9 cellular contexts compared by ENCODE assay signal in the genomic region with DNA sequence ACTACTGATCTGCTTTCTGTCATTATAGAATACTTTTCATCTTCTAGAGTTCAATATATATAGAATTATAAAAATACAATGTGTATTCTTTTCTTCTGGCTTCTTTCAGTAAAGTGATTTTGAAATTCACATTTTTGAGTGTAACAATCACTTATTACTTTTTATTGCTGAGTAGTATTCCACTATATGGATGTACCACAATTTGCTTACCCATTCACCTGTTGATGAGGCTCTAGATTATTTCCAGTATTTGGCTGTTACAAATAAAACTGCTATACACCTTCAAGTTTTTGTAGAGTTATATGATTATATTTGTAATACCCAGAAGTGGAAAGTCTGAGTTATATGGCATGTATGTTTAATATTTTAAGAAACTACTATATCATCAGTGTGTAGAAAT.
"Had no signal": no experiment of that assay in that cellular context is flagged by ENCODE, and none has a peak within 500 bp of the region (broad histone marks: within the 10 kb centered on the region; RNA-seq: fewer than 3 reads in every experiment).

No MANE protein-coding gene starts in this region.

- ATAC-seq: GM23338, HCT116 had no signal

- H3K4me1 ChIP-seq: HAP-1 had no signal

- H3K4me3 ChIP-seq: GM23248, GM23338, HAP-1 had no signal

- H3K4me2 ChIP-seq: GM23338 had no signal

- DNase-seq: GM23248, GOT3, H7, H9, HCEC 1CT, HFFc6 had no signal

- H2AFZ ChIP-seq: GM23248, GM23338 had no signal

- H3K9me3 ChIP-seq: HAP-1 had no signal

- H3K36me3 ChIP-seq: HAP-1 had no signal

- H3K27ac ChIP-seq: GM23248 had no signal

- H3K9ac ChIP-seq: GM23248 had no signal
